Comparison of ENCODE assay signal across 1 cellular context in genomic region chrX:152958524-152959465, GRCh38.
A peak's percentile ranks its signal among the peaks of the same experiment; 100 is the strongest.
TF ChIP-seq lines count a peak whose summit lies in the region.

No MANE protein-coding gene starts in this region.

TF ChIP-seq in HepG2, 621 proteins besides CTCF, POLR2A, EP300 and RAD21 (continued from another document and continues in another):
- TF ChIP-seq ARID3A (IDR thresholded peaks at IDR 0.05; ENCODE audit: low read depth, low read length) = no peak
- TF ChIP-seq MTERF4 (CRISPR knock-in tag; IDR thresholded peaks at IDR 0.05) = no peak
- TF ChIP-seq YEATS2 (CRISPR knock-in tag; IDR thresholded peaks at IDR 0.05; ENCODE audit: borderline replicate concordance) = no peak
- no peak for TF ChIP-seq RARA (CRISPR knock-in tag; IDR thresholded peaks at IDR 0.05)
- no peak for TF ChIP-seq ZNF318 (CRISPR knock-in tag; IDR thresholded peaks at IDR 0.05)
- no peak for TF ChIP-seq ZFP91 (CRISPR knock-in tag; IDR thresholded peaks at IDR 0.05; ENCODE audit: borderline replicate concordance)
- no peak for TF ChIP-seq ZNF451 (CRISPR knock-in tag; IDR thresholded peaks at IDR 0.05)
- TF ChIP-seq HOXA3 (CRISPR knock-in tag; IDR thresholded peaks at IDR 0.05) = peak; percentile 96
- TF ChIP-seq NFE2L1 (CRISPR knock-in tag; IDR thresholded peaks at IDR 0.05; ENCODE audit: borderline replicate concordance) = no peak
- no peak for TF ChIP-seq ZNF660 (CRISPR knock-in tag; IDR thresholded peaks at IDR 0.05; ENCODE audit: borderline replicate concordance, low read depth)
- TF ChIP-seq PCBP2 (optimal IDR thresholded peaks at IDR 0.05; ENCODE audit: low read depth, low read length, poor library complexity, severe bottlenecking) = no peak
- no peak for TF ChIP-seq ATF1 (CRISPR knock-in tag; IDR thresholded peaks at IDR 0.05)
- TF ChIP-seq KAT2B (IDR thresholded peaks at IDR 0.05; ENCODE audit: borderline replicate concordance, low read depth, low read length) = no peak
- TF ChIP-seq SIX4 (CRISPR knock-in tag; IDR thresholded peaks at IDR 0.05) = no peak
- TF ChIP-seq MTF2 (CRISPR knock-in tag; IDR thresholded peaks at IDR 0.05; ENCODE audit: borderline replicate concordance) = no peak
- no peak for TF ChIP-seq SETDB1 (CRISPR knock-in tag; IDR thresholded peaks at IDR 0.05; ENCODE audit: borderline replicate concordance)
- TF ChIP-seq MBNL3 (CRISPR knock-in tag; conservative IDR thresholded peaks at IDR 0.05) = no peak
- TF ChIP-seq RNF219 (CRISPR knock-in tag; IDR thresholded peaks at IDR 0.05) = no peak
- TF ChIP-seq DNMT3B (CRISPR knock-in tag; conservative IDR thresholded peaks at IDR 0.05) = no peak
- no peak for TF ChIP-seq CHD4 (IDR thresholded peaks at IDR 0.05; ENCODE audit: borderline replicate concordance, low read length)
- TF ChIP-seq NFKBIZ (CRISPR knock-in tag; IDR thresholded peaks at IDR 0.05) = no peak
- peak; percentile 81 for TF ChIP-seq ZMYM4 (CRISPR knock-in tag; IDR thresholded peaks at IDR 0.05)
- TF ChIP-seq DMAP1 (CRISPR knock-in tag; IDR thresholded peaks at IDR 0.05) = no peak
- no peak for TF ChIP-seq ZNF513 (CRISPR knock-in tag; conservative IDR thresholded peaks at IDR 0.05)
- TF ChIP-seq NFRKB (IDR thresholded peaks at IDR 0.05) = no peak
- TF ChIP-seq NR2F6 (IDR thresholded peaks at IDR 0.05) = no peak
- TF ChIP-seq NR2F6 (CRISPR knock-in tag; IDR thresholded peaks at IDR 0.05) = no peak
- TF ChIP-seq ZNF33A (CRISPR knock-in tag; IDR thresholded peaks at IDR 0.05; ENCODE audit: borderline replicate concordance) = no peak
- TF ChIP-seq SMAD1 (CRISPR knock-in tag; IDR thresholded peaks at IDR 0.05; ENCODE audit: borderline replicate concordance, low read depth) = no peak
- TF ChIP-seq ZBTB38 (CRISPR knock-in tag; IDR thresholded peaks at IDR 0.05) = peak; percentile 85
- peak; percentile 57; the same call in 1 of the 2 replicates for TF ChIP-seq PHF20 (CRISPR knock-in tag; IDR thresholded peaks at IDR 0.05)
- no peak for TF ChIP-seq ZNF841 (CRISPR knock-in tag; IDR thresholded peaks at IDR 0.05; ENCODE audit: borderline replicate concordance)
- no peak for TF ChIP-seq ZBTB7B (CRISPR knock-in tag; IDR thresholded peaks at IDR 0.05)
- TF ChIP-seq HOXA9 (CRISPR knock-in tag; IDR thresholded peaks at IDR 0.05; ENCODE audit: borderline replicate concordance) = no peak
- no peak for TF ChIP-seq NR1H2 (CRISPR knock-in tag; IDR thresholded peaks at IDR 0.05; ENCODE audit: borderline replicate concordance, low read depth)
- no peak for TF ChIP-seq JARID2 (CRISPR knock-in tag; IDR thresholded peaks at IDR 0.05; ENCODE audit: insufficient replicate concordance)
- no peak for TF ChIP-seq SNAPC2 (CRISPR knock-in tag; IDR thresholded peaks at IDR 0.05)
- TF ChIP-seq GTF2F1 (IDR thresholded peaks at IDR 0.05; ENCODE audit: low read length) = no peak
- no peak for TF ChIP-seq RARG (CRISPR knock-in tag; IDR thresholded peaks at IDR 0.05; ENCODE audit: low read depth)
- TF ChIP-seq STAG1 (CRISPR knock-in tag; IDR thresholded peaks at IDR 0.05) = peak; percentile 78
- TF ChIP-seq ZSCAN29 (CRISPR knock-in tag; conservative IDR thresholded peaks at IDR 0.05) = no peak
- TF ChIP-seq TSC22D2 (CRISPR knock-in tag; IDR thresholded peaks at IDR 0.05; ENCODE audit: borderline replicate concordance) = no peak
- no peak for TF ChIP-seq XBP1 (CRISPR knock-in tag; IDR thresholded peaks at IDR 0.05)
- no peak for TF ChIP-seq ZNF704 (CRISPR knock-in tag; IDR thresholded peaks at IDR 0.05; ENCODE audit: borderline replicate concordance)
- TF ChIP-seq ZNF567 (CRISPR knock-in tag; IDR thresholded peaks at IDR 0.05; ENCODE audit: borderline replicate concordance) = no peak
- no peak for TF ChIP-seq ZNF468 (CRISPR knock-in tag; IDR thresholded peaks at IDR 0.05)
- TF ChIP-seq FOXC1 (CRISPR knock-in tag; IDR thresholded peaks at IDR 0.05; ENCODE audit: borderline replicate concordance) = no peak
- no peak for TF ChIP-seq HMG20A (CRISPR knock-in tag; IDR thresholded peaks at IDR 0.05; ENCODE audit: borderline replicate concordance)
- no peak for TF ChIP-seq ZNF639 (CRISPR knock-in tag; conservative IDR thresholded peaks at IDR 0.05)
